Comparison of ENCODE assay signal across 2 cellular contexts in genomic region chr19:47229674-47230121, GRCh38.
TF ChIP-seq lines count a peak whose summit lies in the region.

No MANE protein-coding gene starts in this region.

TF ChIP-seq in HEK293, 187 proteins besides CTCF, POLR2A, EP300 and RAD21 (continued from another document and continues in another):
- TF ChIP-seq PRDM10 (tag by site-specific recombination; IDR thresholded peaks at IDR 0.05) (no peak), PRDM1 (tag by site-specific recombination; IDR thresholded peaks at IDR 0.05) (no peak), ZFP41 (tag by site-specific recombination; IDR thresholded peaks at IDR 0.05; ENCODE audit: borderline replicate concordance) (no peak), ZNF626 (tag by site-specific recombination; IDR thresholded peaks at IDR 0.05) (no peak), MEIS1 (CRISPR knock-in tag; IDR thresholded peaks at IDR 0.05; ENCODE audit: borderline replicate concordance) (no peak), GLI2 (tag by site-specific recombination; IDR thresholded peaks at IDR 0.05; ENCODE audit: borderline replicate concordance, low read depth) (no peak), SETDB1 (IDR thresholded peaks at IDR 0.05; ENCODE audit: insufficient read length, low read length) (no peak), KLF9 (tag by site-specific recombination; IDR thresholded peaks at IDR 0.05; ENCODE audit: low read depth) (peak; percentile 20; the same call in 1 of the 2 replicates), GLIS1 (tag by site-specific recombination; IDR thresholded peaks at IDR 0.05) (no peak; the same call in 1 of the 2 replicates), YY2 (tag by site-specific recombination; IDR thresholded peaks at IDR 0.05) (no peak), FEZF1 (tag by site-specific recombination; IDR thresholded peaks at IDR 0.05) (peak; percentile 16; the same call in 1 of the 2 replicates), ZNF571 (tag by site-specific recombination; IDR thresholded peaks at IDR 0.05) (no peak), ZNF701 (tag by site-specific recombination; IDR thresholded peaks at IDR 0.05) (no peak), ZBTB1 (tag by site-specific recombination; IDR thresholded peaks at IDR 0.05) (no peak), ZNF324 (tag by site-specific recombination; IDR thresholded peaks at IDR 0.05) (no peak), ZNF175 (tag by site-specific recombination; IDR thresholded peaks at IDR 0.05) (no peak), ZNF280D (tag by site-specific recombination; IDR thresholded peaks at IDR 0.05) (peak; percentile 72), ZNF157 (tag by site-specific recombination; IDR thresholded peaks at IDR 0.05) (peak; percentile 39; the same call in 1 of the 2 replicates), ZNF404 (tag by site-specific recombination; IDR thresholded peaks at IDR 0.05) (no peak), EGR2 (tag by site-specific recombination; IDR thresholded peaks at IDR 0.05; ENCODE audit: low read depth) (no peak), ZNF600 (tag by site-specific recombination; IDR thresholded peaks at IDR 0.05) (no peak)
- TF ChIP-seq, protein P1, sequence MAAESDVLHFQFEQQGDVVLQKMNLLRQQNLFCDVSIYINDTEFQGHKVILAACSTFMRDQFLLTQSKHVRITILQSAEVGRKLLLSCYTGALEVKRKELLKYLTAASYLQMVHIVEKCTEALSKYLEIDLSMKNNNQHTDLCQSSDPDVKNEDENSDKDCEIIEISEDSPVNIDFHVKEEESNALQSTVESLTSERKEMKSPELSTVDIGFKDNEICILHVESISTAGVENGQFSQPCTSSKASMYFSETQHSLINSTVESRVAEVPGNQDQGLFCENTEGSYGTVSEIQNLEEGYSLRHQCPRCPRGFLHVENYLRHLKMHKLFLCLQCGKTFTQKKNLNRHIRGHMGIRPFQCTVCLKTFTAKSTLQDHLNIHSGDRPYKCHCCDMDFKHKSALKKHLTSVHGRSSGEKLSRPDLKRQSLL (tag by site-specific recombination; IDR thresholded peaks at IDR 0.05): no peak
- TF ChIP-seq, protein P2, sequence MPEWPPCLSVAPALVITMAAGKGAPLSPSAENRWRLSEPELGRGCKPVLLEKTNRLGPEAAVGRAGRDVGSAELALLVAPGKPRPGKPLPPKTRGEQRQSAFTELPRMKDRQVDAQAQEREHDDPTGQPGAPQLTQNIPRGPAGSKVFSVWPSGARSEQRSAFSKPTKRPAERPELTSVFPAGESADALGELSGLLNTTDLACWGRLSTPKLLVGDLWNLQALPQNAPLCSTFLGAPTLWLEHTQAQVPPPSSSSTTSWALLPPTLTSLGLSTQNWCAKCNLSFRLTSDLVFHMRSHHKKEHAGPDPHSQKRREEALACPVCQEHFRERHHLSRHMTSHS (tag by site-specific recombination; IDR thresholded peaks at IDR 0.05): no peak

TF ChIP-seq in GM12878, 131 proteins besides CTCF, POLR2A, EP300 and RAD21 (continued from another document):
- TF ChIP-seq PAX5 (IDR thresholded peaks at IDR 0.05; ENCODE audit: borderline replicate concordance, low read depth, low read length): no peak
- TF ChIP-seq KDM1A (IDR thresholded peaks at IDR 0.05; ENCODE audit: borderline replicate concordance): no peak
- TF ChIP-seq BRCA1 (IDR thresholded peaks at IDR 0.05; ENCODE audit: low read depth, low read length): no peak
- TF ChIP-seq ZNF274 (IDR thresholded peaks at IDR 0.05; ENCODE audit: insufficient read depth, insufficient read length): no peak
- TF ChIP-seq SUZ12 (IDR thresholded peaks at IDR 0.05; ENCODE audit: unreplicated experiment): no peak
- no peak for TF ChIP-seq ATF3 (IDR thresholded peaks at IDR 0.05; ENCODE audit: borderline replicate concordance, extremely low read depth, low read depth, low read length)
- TF ChIP-seq USF1 (IDR thresholded peaks at IDR 0.05; ENCODE audit: borderline replicate concordance, extremely low read length, insufficient read depth, low read depth, low read length): no peak
- TF ChIP-seq SMAD1 (IDR thresholded peaks at IDR 0.05; ENCODE audit: low read depth, partially characterized antibody): peak; percentile 9
- no peak for TF ChIP-seq MYB (IDR thresholded peaks at IDR 0.05; ENCODE audit: borderline replicate concordance, low read depth, low read length)
- no peak; the same call in 1 of the 2 replicates for TF ChIP-seq POLR2AphosphoS2 (IDR thresholded peaks at IDR 0.05; ENCODE audit: low read depth, low read length)
- TF ChIP-seq PBX3 (IDR thresholded peaks at IDR 0.05; ENCODE audit: insufficient replicate concordance, low read depth, low read length): no peak
- TF ChIP-seq HCFC1 (IDR thresholded peaks at IDR 0.05; ENCODE audit: low read length): no peak
- no peak for TF ChIP-seq CUX1 (IDR thresholded peaks at IDR 0.05; ENCODE audit: insufficient replicate concordance, low read depth, low read length)
- TF ChIP-seq DPF2 (IDR thresholded peaks at IDR 0.05): no peak; the same call in 1 of the 2 replicates
- TF ChIP-seq YY1 (IDR thresholded peaks at IDR 0.05; ENCODE audit: low read depth, low read length): no peak
- TF ChIP-seq CHD1 (IDR thresholded peaks at IDR 0.05; ENCODE audit: low read depth, low read length): no peak
- 0 out of 2 replicates have a peak, but pooled peaks have one; percentile 15 for TF ChIP-seq ZNF207 (IDR thresholded peaks at IDR 0.05; ENCODE audit: borderline replicate concordance)
- TF ChIP-seq LARP7 (IDR thresholded peaks at IDR 0.05): no peak
- TF ChIP-seq MXI1 (IDR thresholded peaks at IDR 0.05; ENCODE audit: low read depth, low read length): no peak
- no peak for TF ChIP-seq SIX5 (IDR thresholded peaks at IDR 0.05; ENCODE audit: low read depth, low read length, severe bottlenecking)
- TF ChIP-seq TCF3 (IDR thresholded peaks at IDR 0.05; ENCODE audit: borderline replicate concordance, insufficient read depth, low read depth, low read length): no peak
- TF ChIP-seq SREBF2 (IDR thresholded peaks at IDR 0.05; ENCODE audit: low read length): no peak
- no peak for TF ChIP-seq STAT1 (conservative IDR thresholded peaks at IDR 0.05)
- no peak for TF ChIP-seq ZBTB11 (CRISPR knock-in tag; IDR thresholded peaks at IDR 0.05)
- TF ChIP-seq, protein P3, sequence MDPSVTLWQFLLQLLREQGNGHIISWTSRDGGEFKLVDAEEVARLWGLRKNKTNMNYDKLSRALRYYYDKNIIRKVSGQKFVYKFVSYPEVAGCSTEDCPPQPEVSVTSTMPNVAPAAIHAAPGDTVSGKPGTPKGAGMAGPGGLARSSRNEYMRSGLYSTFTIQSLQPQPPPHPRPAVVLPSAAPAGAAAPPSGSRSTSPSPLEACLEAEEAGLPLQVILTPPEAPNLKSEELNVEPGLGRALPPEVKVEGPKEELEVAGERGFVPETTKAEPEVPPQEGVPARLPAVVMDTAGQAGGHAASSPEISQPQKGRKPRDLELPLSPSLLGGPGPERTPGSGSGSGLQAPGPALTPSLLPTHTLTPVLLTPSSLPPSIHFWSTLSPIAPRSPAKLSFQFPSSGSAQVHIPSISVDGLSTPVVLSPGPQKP (IDR thresholded peaks at IDR 0.05; ENCODE audit: low read depth, low read length): no peak
- no peak for TF ChIP-seq SMARCA5 (IDR thresholded peaks at IDR 0.05)
- no peak for TF ChIP-seq BHLHE40 (IDR thresholded peaks at IDR 0.05; ENCODE audit: borderline replicate concordance in 1 of 2, low read depth in 2 of 2, low read length in 1 of 2)
- TF ChIP-seq TAF1 (IDR thresholded peaks at IDR 0.05; ENCODE audit: borderline replicate concordance, low read depth, low read length): no peak
- TF ChIP-seq TBL1XR1 (IDR thresholded peaks at IDR 0.05; ENCODE audit: low read depth, low read length): no peak
- TF ChIP-seq ATF7 (IDR thresholded peaks at IDR 0.05; ENCODE audit: low read depth): 0 out of 2 replicates have a peak, but pooled peaks have one; percentile 25
- TF ChIP-seq IRF3 (IDR thresholded peaks at IDR 0.05): no peak
